In the genomic region with DNA sequence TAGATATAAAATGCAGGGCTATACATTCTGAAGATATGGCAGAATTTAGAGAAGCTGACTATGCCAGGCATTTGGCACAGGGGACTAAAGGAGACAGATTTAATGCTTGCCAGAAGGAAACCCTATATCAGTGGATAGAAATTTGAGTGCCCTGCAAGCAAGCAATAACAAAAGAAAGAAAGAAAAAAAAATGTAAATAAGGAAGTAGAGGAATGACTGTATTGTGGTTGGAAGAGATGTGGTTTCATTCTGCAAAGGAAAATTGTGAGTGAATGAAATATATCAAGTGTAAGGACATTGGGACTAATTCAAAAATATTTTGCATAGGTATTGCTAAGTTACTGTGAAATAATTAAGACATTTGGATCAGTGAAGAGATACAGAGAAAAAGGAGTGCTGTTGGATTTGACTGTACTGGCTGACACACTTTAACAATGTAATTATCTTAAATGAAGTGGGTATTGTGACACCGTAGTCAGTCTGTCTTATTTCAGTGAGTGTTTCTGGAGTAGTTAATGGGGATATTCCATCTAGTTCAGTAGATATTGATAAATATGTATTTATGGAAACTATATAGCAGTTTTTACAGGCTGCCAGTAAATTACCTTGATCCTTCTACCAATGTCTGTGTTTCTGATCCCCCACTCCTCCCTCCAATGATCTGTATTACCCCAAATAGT, we compare ENCODE assay signal across 17 cellular contexts.
"Had no signal": no experiment of that assay in that cellular context is flagged by ENCODE, and none has a peak within 500 bp of the region (broad histone marks: within the 10 kb centered on the region; RNA-seq: fewer than 3 reads in every experiment).

No MANE protein-coding gene starts in this region.

- H3K27ac Mint-ChIP-seq: activated CD4-positive, alpha-beta T cell treated with anti-CD3 and anti-CD28 coated beads, Interleukin-2, amount 10 ng/mL, durations not matched to agents 7 days and 5 days; activated T-helper 2 cell treated with anti-CD3 and anti-CD28 coated beads, Interferon-gamma antibody, Interleukin-2, Interleukin-4, amounts not matched to agents 10 μg/mL and 5 μg/mL and 100 μg/mL, durations not matched to agents 14 hours and 24 hours and 36 hours; natural killer cell treated with Interleukin-12 subunit alpha and Interleukin-12 subunit beta and Interleukin-15 and Interleukin-18, amount 100 ng/mL, for 72 hours; stimulated activated naive CD8-positive, alpha-beta T cell treated with anti-CD3 and anti-CD28 coated beads, Interleukin-15, Interleukin-2, amounts not matched to agents 100 ng/mL and 50 ng/mL, for 24 hours had no signal

- ATAC-seq: foreskin keratinocyte; heart right ventricle; left ventricle myocardium superior; natural killer cell treated with Interleukin-12 subunit alpha and Interleukin-12 subunit beta and Interleukin-15 and Interleukin-18, amount 100 ng/mL, for 72 hours had no signal

- H3K4me1 Mint-ChIP-seq: activated CD4-positive, alpha-beta T cell treated with anti-CD3 and anti-CD28 coated beads, Interleukin-2, amount 10 ng/mL, durations not matched to agents 7 days and 5 days had no signal

- DNase-seq: activated CD4-positive, alpha-beta T cell treated with anti-CD3 and anti-CD28 coated beads, Interleukin-2, amount 10 ng/mL, durations not matched to agents 7 days and 5 days; activated CD4-positive, CD25-positive, alpha-beta regulatory T cell; activated CD8-positive, alpha-beta memory T cell treated with anti-CD3 and anti-CD28 coated beads for 24 hours; activated naive CD4-positive, alpha-beta T cell treated with anti-CD3 and anti-CD28 coated beads, Interleukin-2, amount 50 U/mL, for 16 hours; activated T-cell treated with anti-CD3 and anti-CD28 coated beads for 4 hours; adrenal gland; caudate nucleus; colonic mucosa; foreskin keratinocyte; heart right ventricle; kidney; left ventricle myocardium superior; stimulated activated CD4-positive, alpha-beta T cell treated with anti-CD3 and anti-CD28 coated beads, Interleukin-4, amount 100 ng/mL, for 24 hours; upper lobe of left lung had no signal

- H3K36me3 Mint-ChIP-seq: natural killer cell treated with Interleukin-12 subunit alpha and Interleukin-12 subunit beta and Interleukin-15 and Interleukin-18, amount 100 ng/mL, for 72 hours had no signal

- H3K9me3 Mint-ChIP-seq: activated CD4-positive, alpha-beta T cell treated with anti-CD3 and anti-CD28 coated beads, Interleukin-2, amount 10 ng/mL, durations not matched to agents 7 days and 5 days; activated T-helper 2 cell treated with anti-CD3 and anti-CD28 coated beads, Interferon-gamma antibody, Interleukin-2, Interleukin-4, amounts not matched to agents 10 μg/mL and 5 μg/mL and 100 μg/mL, durations not matched to agents 14 hours and 24 hours and 36 hours; stimulated activated naive CD8-positive, alpha-beta T cell treated with anti-CD3 and anti-CD28 coated beads, Interleukin-15, Interleukin-2, amounts not matched to agents 100 ng/mL and 50 ng/mL, for 24 hours had no signal

- H3K27me3 Mint-ChIP-seq: activated CD4-positive, alpha-beta T cell treated with anti-CD3 and anti-CD28 coated beads, Interleukin-2, amount 10 ng/mL, durations not matched to agents 7 days and 5 days; natural killer cell treated with Interleukin-12 subunit alpha and Interleukin-12 subunit beta and Interleukin-15 and Interleukin-18, amount 100 ng/mL, for 72 hours; stimulated activated naive CD8-positive, alpha-beta T cell treated with anti-CD3 and anti-CD28 coated beads, Interleukin-15, Interleukin-2, amounts not matched to agents 100 ng/mL and 50 ng/mL, for 24 hours had no signal

- H3K4me3 Mint-ChIP-seq: activated CD4-positive, alpha-beta T cell treated with anti-CD3 and anti-CD28 coated beads, Interleukin-2, amount 10 ng/mL, durations not matched to agents 7 days and 5 days; natural killer cell treated with Interleukin-12 subunit alpha and Interleukin-12 subunit beta and Interleukin-15 and Interleukin-18, amount 100 ng/mL, for 72 hours; stimulated activated naive CD8-positive, alpha-beta T cell treated with anti-CD3 and anti-CD28 coated beads, Interleukin-15, Interleukin-2, amounts not matched to agents 100 ng/mL and 50 ng/mL, for 24 hours had no signal
